1 cellular context compared by ENCODE assay signal in genomic region chr16:50717109-50717893, GRCh38.
A peak's percentile ranks its signal among the peaks of the same experiment; 100 is the strongest.
TF ChIP-seq lines count a peak whose summit lies in the region.

No MANE protein-coding gene starts in this region.

TF ChIP-seq in GM12878, 131 proteins besides CTCF, POLR2A, EP300 and RAD21:
- TF ChIP-seq NFIC (IDR thresholded peaks at IDR 0.05; ENCODE audit: low read depth, low read length), result no peak
- no peak for TF ChIP-seq IKZF1 (conservative IDR thresholded peaks at IDR 0.05)
- TF ChIP-seq YY1 (IDR thresholded peaks at IDR 0.05; ENCODE audit: low read depth, low read length), result 0 out of 2 replicates have a peak, but pooled peaks have one; percentile 53
TF ChIP-seq in GM12878: peak in this region for 1.
